In genomic region chr9:121612511-121612998, GRCh38 we compare ENCODE assay signal across 10 cellular contexts. TPM values are rescaled to one million over a fixed set of nuclear protein-coding genes. Genes with fewer than 3 reads are reported as not detected.
DNase-seq lines count a peak whose midpoint lies in the region; ATAC-seq and TF ChIP-seq lines count a peak whose summit lies in the region.
"Had no signal": no experiment of that assay in that cellular context is flagged by ENCODE, and none has a peak within 500 bp of the region (broad histone marks: within the 10 kb centered on the region; RNA-seq: fewer than 3 reads in every experiment).

No MANE protein-coding gene starts in this region.

- H3K27ac ChIP-seq in PC-3 (ENCODE audit: low read length) (no peak overlapping the region), heart left ventricle (peak overlapping the region in 11 of 12 donors; percentile 44 to 93 (median 76)), prostate gland (peak overlapping the region in 1 of 2 donors; percentile 29)

- BruUV-seq in PC-3 (replicated peaks; lab: Mats Ljungman, UMichigan): no TSS peak

- H2AFZ ChIP-seq in PC-3 (ENCODE audit: low read length): no peak overlapping the region

- H3K4me1 ChIP-seq in PC-3 (ENCODE audit: insufficient read depth, low read length) (peaks cover 27% of the 10 kb centered on the region), heart left ventricle (peaks cover 23 to 87% (median 63%) of the 10 kb centered on the region in 12 donors), prostate gland (replicated peaks) (no peaks in the 10 kb centered on the region)

- no peak overlapping the region for H3K4me3 ChIP-seq in PC-3 (ENCODE audit: low read length)
- H3K4me3 ChIP-seq in heart left ventricle: peak overlapping the region in 2 of 12 donors; percentile 5 to 8
- H3K4me3 ChIP-seq in prostate gland: no peak overlapping the region

- H4K20me1 ChIP-seq in PC-3 (ENCODE audit: low read length): peaks cover 5% of the 10 kb centered on the region; the same call in 1 of the 2 replicates

- 14 to 31% (median 19%) methylated on average over 9 of the region's 9 CpGs for WGBS in heart left ventricle, 4 donors
- WGBS in prostate gland: 10% methylated on average over 9 of the region's 9 CpGs

- TF ChIP-seq CTCF in PC-3 (conservative IDR thresholded peaks at IDR 0.05; ENCODE audit: low read depth, low read length): no peak
- TF ChIP-seq CTCF in heart left ventricle (IDR thresholded peaks at IDR 0.05): no peak
- no peak for TF ChIP-seq CTCF in prostate gland (IDR thresholded peaks at IDR 0.05)

- POLR2A ChIA-PET in PC-3 (lab: Charles Lee; ENCODE audit: unreplicated experiment): no interaction called here

- H3K79me2 ChIP-seq in PC-3 (ENCODE audit: low read length): peaks cover 5% of the 10 kb centered on the region; the same call in 1 of the 2 replicates

- CTCF ChIA-PET in PC-3 (lab: Charles Lee): no interaction called here

- intact Hi-C loops in PC-3 (cut with micrococcal nuclease): no loop called here
- intact Hi-C loops in heart left ventricle (cut with DNase I): loop anchor here in 3 of 10 donors (2.0 to 5.0 kb wide), 3 partner anchors 55 to 60 kb away; no protein-coding TSS in a partner anchor
- intact Hi-C loops in prostate gland (cut with DNase I): no loop called here

- DNase-seq in Daoy (ENCODE audit: low read depth) (peak; percentile 39), PC-3 (no peak), heart left ventricle (peak in 2 of 5 donors; percentile 46 to 53), prostate gland (ENCODE audit: low spot score) (peak; percentile 48), NCI-H187 treated with DMSO at 0.1 percent for 48 hours (lab: John Stamatoyannopoulos, UW) (no peak)
- DNase-seq: caudate nucleus; CD4-positive, alpha-beta memory T cell had no signal

- no peaks in the 10 kb centered on the region for H3K9me2 ChIP-seq in PC-3 (replicated peaks; ENCODE audit: low read length)

- TF ChIP-seq POLR2A in heart left ventricle (IDR thresholded peaks at IDR 0.05): no peak
- no peak for TF ChIP-seq POLR2A in prostate gland (IDR thresholded peaks at IDR 0.05)

- H3K9me3 ChIP-seq in PC-3 (ENCODE audit: low read length): no peaks in the 10 kb centered on the region
- no peaks in the 10 kb centered on the region for H3K9me3 ChIP-seq in heart left ventricle
- H3K9me3 ChIP-seq in prostate gland: no peaks in the 10 kb centered on the region

- H3K27me3 ChIP-seq in PC-3 (ENCODE audit: low read length): no peaks in the 10 kb centered on the region
- H3K27me3 ChIP-seq in heart left ventricle: no peaks in the 10 kb centered on the region
- H3K27me3 ChIP-seq in prostate gland (replicated peaks; ENCODE audit: insufficient read depth): no peaks in the 10 kb centered on the region

- peak overlapping the region; percentile 10; the same call in 1 of the 2 replicates for H3K4me2 ChIP-seq in PC-3 (ENCODE audit: low read length)

- no peak overlapping the region for H3K9ac ChIP-seq in PC-3 (ENCODE audit: low read length)

- H3K36me3 ChIP-seq in PC-3 (ENCODE audit: low read depth, low read length): no peaks in the 10 kb centered on the region
- H3K36me3 ChIP-seq in heart left ventricle: no peaks in the 10 kb centered on the region
- H3K36me3 ChIP-seq in prostate gland: no peaks in the 10 kb centered on the region

- ATAC-seq in PC-3 (no peak), heart left ventricle (peak in 2 of 4 donors; percentile 18), HG02610 (IDR thresholded peaks at IDR 0.05; ENCODE audit: unreplicated experiment) (no peak), GM18867 (IDR thresholded peaks at IDR 0.05; ENCODE audit: unreplicated experiment) (no peak), HG03097 (IDR thresholded peaks at IDR 0.05; ENCODE audit: low FRiP score, unreplicated experiment) (no peak)

- H3F3A ChIP-seq in PC-3 (ENCODE audit: low read length, unreplicated experiment): no peaks in the 10 kb centered on the region

RNA-seq across cellular contexts. Expression of gene DAB2IP, which starts 38.9 kb away (rescaled TPM):
- total RNA-seq in Daoy (2014; rRNA removed; shearing (Covaris generic)): 14.3 and 15.9 TPM in 2 replicates
- total RNA-seq in PC-3 (2014; rRNA removed) (15.2 and 17.6 TPM in 2 replicates), heart left ventricle (100 to 1,000 TPM in 1 of 9 donors, 10 to 100 TPM in 8; 45.0 to 103 (median 54.2) TPM), prostate gland (10 to 100 TPM; 51.6 to 83.2 TPM)
- polyA plus RNA-seq in heart left ventricle: 10 to 100 TPM; 30.9 to 40.4 TPM
- total RNA-seq: CD4-positive, alpha-beta memory T cell had no signal
- polyA plus RNA-seq: CD4-positive, alpha-beta memory T cell had no signal

Comparison
In these comparisons a context has a peak if more than half of its experiments do, and no peak if none do; other contexts are left out.
1. DNase-seq: peak in Daoy (single experiment) and prostate gland (single experiment); none in PC-3 (single experiment) and NCI-H187 treated with DMSO at 0.1 percent for 48 hours (single experiment).